In the genomic region with DNA sequence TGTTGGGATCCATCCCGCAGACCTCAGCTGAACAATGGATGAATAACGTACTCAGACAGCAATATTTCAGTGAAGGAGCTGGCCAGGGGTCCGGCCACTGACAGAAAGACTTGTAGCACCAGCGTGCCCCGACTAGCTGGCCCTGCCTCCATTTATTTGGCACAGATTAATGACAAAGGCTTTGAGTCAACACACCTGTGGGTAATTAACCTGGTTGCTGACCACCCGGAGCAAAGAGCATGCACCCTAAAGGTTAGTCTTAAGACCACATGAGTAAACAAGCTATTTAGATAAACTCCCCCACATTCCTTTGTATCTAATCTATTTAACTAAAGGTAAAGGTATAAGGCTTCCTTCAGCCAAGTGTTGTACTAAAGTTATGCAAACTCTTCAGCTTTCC, we compare ENCODE assay signal across 22 cellular contexts.
"Had no signal": no experiment of that assay in that cellular context is flagged by ENCODE, and none has a peak within 500 bp of the region (broad histone marks: within the 10 kb centered on the region; RNA-seq: fewer than 3 reads in every experiment).

No MANE protein-coding gene starts in this region.

- H3K27me3 ChIP-seq: heart left ventricle, neutrophil, right atrium auricular region, sigmoid colon, stomach, transverse colon had no signal

- H3K36me3 Mint-ChIP-seq: naive thymus-derived CD4-positive, alpha-beta T cell; stimulated activated naive B cell treated with anti-CD40 and anti-IgM and Interleukin-4, amounts not matched to agents 10 μg/mL and 1 μg/mL and 100 μg/mL, for 72 hours had no signal

- H3K4me3 ChIP-seq: coronary artery, heart left ventricle, right atrium auricular region, sigmoid colon, skin epidermis, stomach, thoracic aorta, transverse colon had no signal

- H3K4me1 Mint-ChIP-seq: naive thymus-derived CD4-positive, alpha-beta T cell; stimulated activated naive B cell treated with anti-CD40 and anti-IgM and Interleukin-4, amounts not matched to agents 10 μg/mL and 1 μg/mL and 100 μg/mL, for 72 hours had no signal

- H3K36me3 ChIP-seq: heart left ventricle, neutrophil, right atrium auricular region, sigmoid colon, stomach, thoracic aorta, transverse colon had no signal

- H3K4me3 Mint-ChIP-seq: naive thymus-derived CD4-positive, alpha-beta T cell; nephron progenitor cell; stimulated activated naive B cell treated with anti-CD40 and anti-IgM and Interleukin-4, amounts not matched to agents 10 μg/mL and 1 μg/mL and 100 μg/mL, for 72 hours had no signal

- H3K9me3 Mint-ChIP-seq: nephron progenitor cell had no signal

- H3K27me3 Mint-ChIP-seq: naive thymus-derived CD4-positive, alpha-beta T cell; stimulated activated naive B cell treated with anti-CD40 and anti-IgM and Interleukin-4, amounts not matched to agents 10 μg/mL and 1 μg/mL and 100 μg/mL, for 72 hours had no signal

- H3K27ac Mint-ChIP-seq: naive thymus-derived CD4-positive, alpha-beta T cell; nephron progenitor cell; stimulated activated naive B cell treated with anti-CD40 and anti-IgM and Interleukin-4, amounts not matched to agents 10 μg/mL and 1 μg/mL and 100 μg/mL, for 72 hours had no signal

- H3K27ac ChIP-seq: coronary artery, heart left ventricle, neutrophil, right atrium auricular region, sigmoid colon, skin epidermis, stomach, thoracic aorta, transverse colon had no signal

- ATAC-seq: esophagus mucosa; heart left ventricle; left cardiac atrium; naive thymus-derived CD4-positive, alpha-beta T cell; stimulated activated naive B cell treated with anti-CD40 and anti-IgM and Interleukin-4, amounts not matched to agents 10 μg/mL and 1 μg/mL and 100 μg/mL, for 72 hours had no signal

- H3K4me1 ChIP-seq: heart left ventricle, right atrium auricular region, sigmoid colon, stomach, transverse colon had no signal

- H3K9me3 ChIP-seq: heart left ventricle, neutrophil, right atrium auricular region, sigmoid colon, thoracic aorta, transverse colon had no signal

- DNase-seq: effector CD4-positive, alpha-beta T cell; heart left ventricle; hippocampal formation; kidney; left cardiac atrium; mesendoderm; naive thymus-derived CD4-positive, alpha-beta T cell; nephron progenitor cell; posterior cingulate gyrus; sigmoid colon; stimulated activated CD4-positive, alpha-beta T cell treated with anti-CD3 and anti-CD28 coated beads, Interleukin-2, amount 100 ng/mL, for 24 hours; stimulated activated CD4-positive, alpha-beta T cell treated with anti-CD3 and anti-CD28 coated beads, Interleukin-4, amount 100 ng/mL, for 4 hours; stimulated activated naive B cell treated with anti-CD40 and anti-IgM and Interleukin-4, amounts not matched to agents 10 μg/mL and 1 μg/mL and 100 μg/mL, for 72 hours; stomach; substantia nigra; transverse colon had no signal
